27 cellular contexts compared by ENCODE assay signal in genomic region chr7:27302590-27302989, GRCh38. TPM values are rescaled to one million over a fixed set of nuclear protein-coding genes. Genes with fewer than 3 reads are reported as not detected.
"Had no signal": no experiment of that assay in that cellular context is flagged by ENCODE, and none has a peak within 500 bp of the region (broad histone marks: within the 10 kb centered on the region; RNA-seq: fewer than 3 reads in every experiment).

No MANE protein-coding gene starts in this region.

- H3K4me1 ChIP-seq: foreskin keratinocyte, lower lobe of right lung, stomach, transverse colon, vagina had no signal

- H3K36me3 ChIP-seq: lower lobe of right lung, stomach, suprapubic skin, transverse colon, vagina had no signal

- DNase-seq: activated CD4-positive, alpha-beta T cell treated with anti-CD3 and anti-CD28 coated beads for 1 hour; activated CD4-positive, alpha-beta T cell treated with anti-CD3 and anti-CD28 coated beads, Interleukin-2, amount 50 U/mL, for 1 hour; activated CD8-positive, alpha-beta T cell treated with anti-CD3 and anti-CD28 coated beads, Interleukin-2, amount 10 ng/mL, durations not matched to agents 7 days and 5 days; activated gamma-delta T cell treated with Interleukin-2 at 50 U/mL for 16 hours; anterior cingulate cortex; caudate nucleus; effector CD4-positive, alpha-beta T cell; lower lobe of right lung; naive thymus-derived CD4-positive, alpha-beta T cell; occipital lobe; small intestine; stimulated activated CD4-positive, alpha-beta T cell treated with anti-CD3 and anti-CD28 coated beads, Interleukin-2, amount 100 ng/mL, for 24 hours; stomach; transverse colon had no signal

- H3K4me1 Mint-ChIP-seq: activated naive CD4-positive, alpha-beta T cell treated with anti-CD3 and anti-CD28 coated beads, Interleukin-2, amount 50 U/mL, for 24 hours; brain; naive thymus-derived CD4-positive, alpha-beta T cell; neural crest cell; stimulated activated effector memory CD8-positive, alpha-beta T cell treated with anti-CD3 and anti-CD28 coated beads, Interleukin-12 subunit alpha, Interleukin-12 subunit beta, amount 100 ng/mL, for 72 hours had no signal

- H3K4me3 ChIP-seq: lower lobe of right lung, stomach, suprapubic skin, transverse colon, vagina had no signal

- H3K27ac Mint-ChIP-seq: activated CD8-positive, alpha-beta T cell treated with anti-CD3 and anti-CD28 coated beads, Interleukin-2, amount 10 ng/mL, durations not matched to agents 7 days and 5 days; activated naive CD4-positive, alpha-beta T cell treated with anti-CD3 and anti-CD28 coated beads, Interleukin-2, amount 50 U/mL, for 24 hours; activated T-helper 1 cell treated with anti-CD3 and anti-CD28 coated beads, Interleukin-12 subunit alpha, Interleukin-12 subunit beta, Interleukin-2, Interleukin-4 antibody, amounts not matched to agents 30 ng/mL and 10 ng/mL and 1 ng/mL, durations not matched to agents 14 hours and 24 hours and 36 hours; brain; dendritic cell treated with granulocyte-macrophage colony-stimulating factor and Interleukin-4, amounts not matched to agents 40 ng/mL and 50 ng/mL, for 4 days; naive thymus-derived CD4-positive, alpha-beta T cell; stimulated activated effector memory CD8-positive, alpha-beta T cell treated with anti-CD3 and anti-CD28 coated beads, Interleukin-12 subunit alpha, Interleukin-12 subunit beta, amount 100 ng/mL, for 72 hours had no signal

- ATAC-seq: activated CD8-positive, alpha-beta T cell treated with anti-CD3 and anti-CD28 coated beads, Interleukin-2, amount 10 ng/mL, durations not matched to agents 7 days and 5 days; left lobe of liver; lower lobe of right lung; naive thymus-derived CD4-positive, alpha-beta T cell; sciatic nerve; stimulated activated effector memory CD8-positive, alpha-beta T cell treated with anti-CD3 and anti-CD28 coated beads, Interleukin-12 subunit alpha, Interleukin-12 subunit beta, amount 100 ng/mL, for 72 hours had no signal

- H3K27me3 ChIP-seq: stomach, transverse colon, vagina had no signal

- H3K4me3 Mint-ChIP-seq: activated CD8-positive, alpha-beta T cell treated with anti-CD3 and anti-CD28 coated beads, Interleukin-2, amount 10 ng/mL, durations not matched to agents 7 days and 5 days; activated naive CD4-positive, alpha-beta T cell treated with anti-CD3 and anti-CD28 coated beads, Interleukin-2, amount 50 U/mL, for 24 hours; activated T-helper 1 cell treated with anti-CD3 and anti-CD28 coated beads, Interleukin-12 subunit alpha, Interleukin-12 subunit beta, Interleukin-2, Interleukin-4 antibody, amounts not matched to agents 30 ng/mL and 10 ng/mL and 1 ng/mL, durations not matched to agents 14 hours and 24 hours and 36 hours; brain; dendritic cell treated with granulocyte-macrophage colony-stimulating factor and Interleukin-4, amounts not matched to agents 40 ng/mL and 50 ng/mL, for 4 days; naive thymus-derived CD4-positive, alpha-beta T cell; neural crest cell; stimulated activated effector memory CD8-positive, alpha-beta T cell treated with anti-CD3 and anti-CD28 coated beads, Interleukin-12 subunit alpha, Interleukin-12 subunit beta, amount 100 ng/mL, for 72 hours had no signal

- H3K27ac ChIP-seq: foreskin keratinocyte, lower lobe of right lung, stomach, suprapubic skin, transverse colon, vagina had no signal

- H3K9me3 Mint-ChIP-seq: activated naive CD4-positive, alpha-beta T cell treated with anti-CD3 and anti-CD28 coated beads, Interleukin-2, amount 50 U/mL, for 24 hours; activated T-helper 1 cell treated with anti-CD3 and anti-CD28 coated beads, Interleukin-12 subunit alpha, Interleukin-12 subunit beta, Interleukin-2, Interleukin-4 antibody, amounts not matched to agents 30 ng/mL and 10 ng/mL and 1 ng/mL, durations not matched to agents 14 hours and 24 hours and 36 hours; brain; dendritic cell treated with granulocyte-macrophage colony-stimulating factor and Interleukin-4, amounts not matched to agents 40 ng/mL and 50 ng/mL, for 4 days; neural crest cell; stimulated activated effector memory CD8-positive, alpha-beta T cell treated with anti-CD3 and anti-CD28 coated beads, Interleukin-12 subunit alpha, Interleukin-12 subunit beta, amount 100 ng/mL, for 72 hours had no signal

- H3K36me3 Mint-ChIP-seq: activated naive CD4-positive, alpha-beta T cell treated with anti-CD3 and anti-CD28 coated beads, Interleukin-2, amount 50 U/mL, for 24 hours; brain; naive thymus-derived CD4-positive, alpha-beta T cell; stimulated activated effector memory CD8-positive, alpha-beta T cell treated with anti-CD3 and anti-CD28 coated beads, Interleukin-12 subunit alpha, Interleukin-12 subunit beta, amount 100 ng/mL, for 72 hours had no signal

- H3K9me3 ChIP-seq: lower lobe of right lung, stomach, suprapubic skin, transverse colon, vagina had no signal

RNA-seq across cellular contexts. Expression of gene EVX1, which starts 60.0 kb away (rescaled TPM):
- total RNA-seq: activated CD8-positive, alpha-beta T cell treated with anti-CD3 and anti-CD28 coated beads, Interleukin-2, amount 10 ng/mL, durations not matched to agents 7 days and 5 days; activated T-helper 1 cell treated with anti-CD3 and anti-CD28 coated beads, Interleukin-12 subunit alpha, Interleukin-12 subunit beta, Interleukin-2, Interleukin-4 antibody, amounts not matched to agents 30 ng/mL and 10 ng/mL and 1 ng/mL, durations not matched to agents 14 hours and 24 hours and 36 hours; foreskin keratinocyte; kidney epithelial cell; left lobe of liver; lower lobe of right lung; occipital lobe; sciatic nerve; stomach; suprapubic skin had no signal
- polyA plus RNA-seq: esophagus; foreskin keratinocyte; naive thymus-derived CD4-positive, alpha-beta T cell; small intestine; stomach had no signal
